In genomic region chr6:150037526-150038201, GRCh38 we compare ENCODE assay signal across 9 cellular contexts. TPM values are rescaled to one million over a fixed set of nuclear protein-coding genes. Genes with fewer than 3 reads are reported as not detected.
DNase-seq lines count a peak whose midpoint lies in the region; ATAC-seq, FAIRE-seq and TF ChIP-seq lines count a peak whose summit lies in the region.
"Had no signal": no experiment of that assay in that cellular context is flagged by ENCODE, and none has a peak within 500 bp of the region (broad histone marks: within the 10 kb centered on the region; RNA-seq: fewer than 3 reads in every experiment).

No MANE protein-coding gene starts in this region.

- FAIRE-seq in endothelial cell of umbilical vein (lab: Jason Lieb, UNC): no peak

- H3K79me2 ChIP-seq in endothelial cell of umbilical vein (ENCODE audit: control insufficient read depth, insufficient read depth, low read length): no peaks in the 10 kb centered on the region

- no TSS peak for BruUV-seq in endothelial cell of umbilical vein (replicated peaks; lab: Mats Ljungman, UMichigan)

- H2AFZ ChIP-seq in endothelial cell of umbilical vein (ENCODE audit: low read depth, low read length): no peak overlapping the region

- POLR2A ChIA-PET in endothelial cell of umbilical vein (lab: Charles Lee): no interaction called here

- dilution Hi-C loops in endothelial cell of umbilical vein (cut with MboI; ENCODE audit: extremely low pct_ligation_motif_present, low sequenced_read_pairs): no loop called here

- H3K4me3 ChIP-seq in endothelial cell of umbilical vein (replicated peaks in 1 of 3; ENCODE audit: insufficient read depth in 1 of 3, low read depth in 1 of 3, low read length in 3 of 3): no peak overlapping the region

- H4K20me1 ChIP-seq in endothelial cell of umbilical vein (replicated peaks; ENCODE audit: control insufficient read depth, extremely low read depth, insufficient read depth, low read length): no peaks in the 10 kb centered on the region

- no peak overlapping the region for H3K27ac Mint-ChIP-seq in nephron

- DNase-seq in Right ventricle myocardium superior (no peak), cardiac septum (ENCODE audit: low spot score) (no peak), endothelial cell of umbilical vein (ENCODE audit: low read depth, low spot score) (no peak), COR-L47 (lab: John Stamatoyannopoulos, UW) (no peak), putamen (ENCODE audit: low spot score) (no peak), omental fat pad (ENCODE audit: low spot score) (no peak), Kasumi-1 (lab: John Stamatoyannopoulos, UW) (no peak)
- DNase-seq: C1 segment of cervical spinal cord had no signal

- peaks cover 100% of the 10 kb centered on the region for H3K27me3 Mint-ChIP-seq in nephron (ENCODE audit: low read depth)

- no peaks in the 10 kb centered on the region for H3K36me3 Mint-ChIP-seq in nephron (ENCODE audit: low read depth)

- no peak for TF ChIP-seq POLR2A in endothelial cell of umbilical vein (IDR thresholded peaks at IDR 0.05; ENCODE audit: low read depth, low read length)

- no peak overlapping the region for H3K27ac ChIP-seq in endothelial cell of umbilical vein (ENCODE audit: insufficient read depth, low read depth, low read length)

- peaks cover 8% of the 10 kb centered on the region for H3K9me3 Mint-ChIP-seq in nephron

- H3K4me1 ChIP-seq in endothelial cell of umbilical vein (ENCODE audit: control insufficient read depth, extremely low read depth, insufficient read depth, low read length): no peaks in the 10 kb centered on the region

- H3K9ac ChIP-seq in endothelial cell of umbilical vein (replicated peaks; ENCODE audit: extremely low read depth, insufficient read depth, low read length): no peak overlapping the region

- peaks cover 7% of the 10 kb centered on the region for H3K4me1 Mint-ChIP-seq in nephron

- TF ChIP-seq CTCF in endothelial cell of umbilical vein (IDR thresholded peaks at IDR 0.05; ENCODE audit: extremely low read depth in 1 of 2, insufficient read depth in 1 of 2, low read depth in 1 of 2, low read length in 2 of 2) (no peak), nephron (IDR thresholded peaks at IDR 0.05; ENCODE audit: unreplicated experiment in 3 of 3) (no peak), omental fat pad (IDR thresholded peaks at IDR 0.05) (no peak)

- intact Hi-C loops in Right ventricle myocardium superior (cut with DNase I): no loop called here
- intact Hi-C loops in cardiac septum (cut with DNase I): no loop called here
- intact Hi-C loops in endothelial cell of umbilical vein (cut with micrococcal nuclease): no loop called here

- H3K4me2 ChIP-seq in endothelial cell of umbilical vein (ENCODE audit: insufficient read depth, low read length): no peak overlapping the region

- ATAC-seq in Right ventricle myocardium superior (ENCODE audit: poor library complexity): peak; percentile 29
- ATAC-seq in omental fat pad (ENCODE audit: low FRiP score): no peak

- H3K9me3 ChIP-seq in endothelial cell of umbilical vein (replicated peaks; ENCODE audit: control insufficient read depth, insufficient read depth, low read length): no peaks in the 10 kb centered on the region

- peaks cover 62 to 64% of the 10 kb centered on the region in 2 experiments for H3K27me3 ChIP-seq in endothelial cell of umbilical vein (ENCODE audit: control insufficient read depth in 2 of 2, insufficient read depth in 2 of 2, low read length in 2 of 2)

- H3K4me3 Mint-ChIP-seq in nephron: peak overlapping the region; percentile 66 to 77 (median 73)

- no peaks in the 10 kb centered on the region for H3K36me3 ChIP-seq in endothelial cell of umbilical vein (ENCODE audit: control insufficient read depth in 2 of 2, extremely low read depth in 1 of 2, insufficient read depth in 2 of 2, low read length in 2 of 2)

- no peaks in the 10 kb centered on the region for H3K9me1 ChIP-seq in endothelial cell of umbilical vein (replicated peaks; ENCODE audit: control insufficient read depth, extremely low read depth, insufficient read depth, low read length)

- CTCF ChIA-PET in endothelial cell of umbilical vein (lab: Charles Lee): no interaction called here

TF ChIP-seq in endothelial cell of umbilical vein, 7 proteins besides CTCF, POLR2A, EP300 and RAD21:
- TF ChIP-seq FOS (IDR thresholded peaks at IDR 0.05; ENCODE audit: borderline replicate concordance, insufficient read depth, low read length): no peak
- peak; percentile 95 for TF ChIP-seq EZH2 (IDR thresholded peaks at IDR 0.05; ENCODE audit: borderline replicate concordance, low read depth, low read length, severe bottlenecking)

RNA-seq across cellular contexts. Expression of gene RAET1L, which starts 12.3 kb away (rescaled TPM):
- total RNA-seq in Right ventricle myocardium superior (not detected), cardiac septum (not detected), endothelial cell of umbilical vein (not detected in 2 replicates), omental fat pad (not detected)
- not detected in 2 replicates for polyA plus RNA-seq in endothelial cell of umbilical vein
- not detected in 2 replicates for polyA plus RNA-seq in endothelial cell of umbilical vein (2011; cell fraction: cytosol; rRNA removed)
- polyA plus RNA-seq in endothelial cell of umbilical vein (2011; cell fraction: nucleus; rRNA removed): not detected in 2 replicates
- polyA plus RNA-seq in endothelial cell of umbilical vein (2012): not detected in 2 replicates
- not detected in 2 replicates for polyA minus RNA-seq in endothelial cell of umbilical vein
- not detected for polyA minus RNA-seq in endothelial cell of umbilical vein (2011; cell fraction: cytosol; rRNA and poly(A)+ RNA removed)
- not detected in 2 replicates for polyA minus RNA-seq in endothelial cell of umbilical vein (2011; cell fraction: nucleus; rRNA and poly(A)+ RNA removed)

RNA-seq across cellular contexts. Expression of gene ULBP3, which starts 31.3 kb away (rescaled TPM):
- total RNA-seq in Right ventricle myocardium superior: 0.83 TPM
- total RNA-seq in cardiac septum: 0.57 TPM
- total RNA-seq in endothelial cell of umbilical vein: 12.8 and 13.8 TPM in 2 replicates
- 5.2 and 7.1 TPM in 2 replicates for polyA plus RNA-seq in endothelial cell of umbilical vein
- 8.1 and 11.0 TPM in 2 replicates for polyA plus RNA-seq in endothelial cell of umbilical vein (2011; cell fraction: cytosol; rRNA removed)
- polyA plus RNA-seq in endothelial cell of umbilical vein (2011; cell fraction: nucleus; rRNA removed): 3.3 and 5.2 TPM in 2 replicates
- polyA plus RNA-seq in endothelial cell of umbilical vein (2012): 7.4 and 14.2 TPM in 2 replicates
- 19.3 and 24.5 TPM in 2 replicates for polyA minus RNA-seq in endothelial cell of umbilical vein
- polyA minus RNA-seq in endothelial cell of umbilical vein (2011; cell fraction: cytosol; rRNA and poly(A)+ RNA removed): 5.7 TPM
- polyA minus RNA-seq in endothelial cell of umbilical vein (2011; cell fraction: nucleus; rRNA and poly(A)+ RNA removed): 1.8 and 2.2 TPM in 2 replicates
- total RNA-seq in omental fat pad: 1 to 10 TPM; 1.7 to 3.5 (median 2.2) TPM
